ENCODE assay signal across 8 cellular contexts in the genomic region with DNA sequence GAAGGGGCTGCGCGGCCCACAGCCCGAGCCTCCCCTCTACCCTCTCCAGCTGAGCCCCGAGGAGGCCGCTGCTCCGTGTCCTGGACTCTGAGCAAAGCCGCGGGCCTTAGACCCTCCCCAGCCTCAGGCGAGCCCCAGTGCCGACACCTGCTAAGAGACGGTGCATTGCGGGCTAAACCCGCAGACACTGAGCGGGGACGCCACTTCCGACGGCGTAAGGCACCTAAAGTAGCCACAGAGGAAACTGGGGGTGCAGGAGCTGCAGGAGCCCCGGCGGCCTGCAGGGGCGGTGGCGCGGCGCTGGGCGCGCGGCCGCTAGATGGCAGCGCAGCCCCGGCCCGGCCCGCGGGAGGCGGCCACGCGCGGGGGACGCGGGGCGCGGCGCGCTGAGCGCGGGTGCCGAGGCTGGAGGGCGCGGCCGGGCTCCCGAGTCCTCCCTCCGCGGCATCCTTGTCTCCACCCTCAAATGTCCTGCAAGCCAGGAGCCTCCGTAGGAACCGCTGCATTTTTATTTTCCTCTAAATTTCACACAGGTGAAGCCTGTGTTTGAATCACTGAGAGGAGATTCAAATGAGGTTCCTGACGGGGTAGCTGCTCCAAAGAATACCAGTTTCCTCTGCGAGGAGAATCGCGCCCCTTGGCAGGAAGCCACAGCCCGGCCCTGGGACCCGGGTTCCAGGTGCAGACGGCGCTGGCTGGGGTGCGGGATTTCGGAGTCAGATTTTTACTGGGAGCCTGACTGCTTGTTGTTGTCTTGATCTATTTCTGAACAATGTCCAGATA.
DNase-seq lines count a peak whose midpoint lies in the region; ATAC-seq and TF ChIP-seq lines count a peak whose summit lies in the region.

No MANE protein-coding gene starts in this region.

- ATAC-seq in GM21786 (IDR thresholded peaks at IDR 0.05; ENCODE audit: unreplicated experiment): peak; percentile 98

- intact Hi-C loops in posterior vena cava (cut with DNase I): loop anchor here in 1 of 2 donors (5.0 kb wide), 1 partner anchor 1667 kb away; no protein-coding TSS in a partner anchor

- H4K20me1 ChIP-seq in KMS-11 (ENCODE audit: insufficient read depth): no peaks in the 10 kb centered on the region

- H3K27me3 ChIP-seq in KMS-11 (ENCODE audit: insufficient read depth, low read depth): no peaks in the 10 kb centered on the region
- no peaks in the 10 kb centered on the region for H3K27me3 ChIP-seq in WERI-Rb-1 (ENCODE audit: insufficient read depth, low read depth, severe bottlenecking)

- H3K4me1 ChIP-seq in KMS-11 (ENCODE audit: low read depth, poor library complexity, severe bottlenecking): peaks cover 5% of the 10 kb centered on the region

- TF ChIP-seq CTCF in GM10266 (IDR thresholded peaks at IDR 0.05; ENCODE audit: control insufficient read depth, insufficient read depth, low read depth, missing control alignments) (peak; percentile 97), KMS-11 (conservative IDR thresholded peaks at IDR 0.05; ENCODE audit: low read depth, low read length) (peak; percentile 59), WERI-Rb-1 (IDR thresholded peaks at IDR 0.05; ENCODE audit: low read depth, low read length) (peak; percentile 98), cardiac fibroblast (IDR thresholded peaks at IDR 0.05; ENCODE audit: low read depth, low read length) (peak; percentile 54)

- H3K9me3 ChIP-seq in WERI-Rb-1 (ENCODE audit: severe bottlenecking): no peaks in the 10 kb centered on the region

- DNase-seq in GM10266 (ENCODE audit: extremely low spot score): peak; percentile 76
- DNase-seq in WERI-Rb-1: peak; percentile 78
- peak; percentile 13 to 41 for DNase-seq in cardiac fibroblast (ENCODE audit: low read depth in 2 of 2)
- peak; percentile 83 for DNase-seq in left kidney (ENCODE audit: low read depth, low spot score)
- peak; percentile 8 to 45 (median 25) for DNase-seq in stimulated activated CD4-positive, alpha-beta T cell treated with anti-CD3 and anti-CD28 coated beads, TNF-alpha, amount 100 ng/mL, for 24 hours (ENCODE audit: low read depth in 3 of 3)
- no peak for DNase-seq in posterior vena cava (ENCODE audit: low spot score)

- H2AFZ ChIP-seq in KMS-11 (ENCODE audit: low read depth): peak overlapping the region; percentile 93

- H3K4me3 ChIP-seq in KMS-11 (IDR thresholded peaks at IDR 0.05; ENCODE audit: insufficient read depth, low read depth, low read length) (no peak overlapping the region), WERI-Rb-1 (ENCODE audit: low read depth, low read length) (peak overlapping the region; percentile 62), cardiac fibroblast (replicated peaks in 1 of 2; ENCODE audit: low read depth in 2 of 2, low read length in 2 of 2) (peak overlapping the region in 1 of 2 donors; percentile 17)

- H3K9ac ChIP-seq in KMS-11: peak overlapping the region; percentile 33; the same call in 1 of the 2 replicates

- H3K79me2 ChIP-seq in KMS-11 (ENCODE audit: insufficient read depth, low read depth): no peaks in the 10 kb centered on the region

- H3K36me3 ChIP-seq in KMS-11 (ENCODE audit: insufficient read depth) (no peaks in the 10 kb centered on the region), WERI-Rb-1 (no peaks in the 10 kb centered on the region)

- H3K27ac ChIP-seq in KMS-11 (no peak overlapping the region), WERI-Rb-1 (peak overlapping the region; percentile 62)

- H3K4me2 ChIP-seq in KMS-11: peak overlapping the region; percentile 91
